Comparison of ENCODE assay signal across 3 cellular contexts in the genomic region with DNA sequence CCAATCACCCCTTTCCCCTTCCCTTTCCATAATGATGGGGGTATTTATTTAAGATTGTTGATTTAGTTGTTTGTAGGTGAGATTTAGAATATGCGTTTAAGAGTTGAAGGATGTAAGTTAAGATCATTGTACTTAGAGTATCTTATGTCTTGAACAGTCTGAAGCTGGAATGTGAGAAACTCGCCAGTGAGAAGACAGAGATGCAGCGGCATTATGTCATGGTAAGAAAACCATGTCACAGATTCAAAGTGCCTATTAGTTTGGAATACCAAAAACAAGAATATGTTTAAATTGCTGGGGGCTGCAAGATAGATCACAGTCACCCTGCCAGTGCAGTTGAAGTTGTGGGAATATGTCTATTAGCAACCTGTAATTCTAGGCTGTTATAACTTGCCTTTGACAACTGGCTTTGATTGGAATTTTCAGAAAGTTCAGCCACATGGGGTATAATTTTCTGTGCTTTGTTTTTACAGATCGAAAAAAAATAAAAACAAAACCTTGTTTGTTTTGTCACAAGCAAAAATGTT.
TF ChIP-seq lines count a peak whose summit lies in the region.

No MANE protein-coding gene starts in this region.

TF ChIP-seq in H1, 55 proteins besides CTCF, POLR2A, EP300 and RAD21:
- TF ChIP-seq SRF (IDR thresholded peaks at IDR 0.05; ENCODE audit: low read depth, low read length) (no peak), ZNF274 (IDR thresholded peaks at IDR 0.05; ENCODE audit: borderline replicate concordance, extremely low read depth, low read length) (no peak), GTF2F1 (IDR thresholded peaks at IDR 0.05; ENCODE audit: borderline replicate concordance, low read depth, low read length) (no peak), PHF8 (conservative IDR thresholded peaks at IDR 0.05; ENCODE audit: low read depth, low read length) (no peak), GABPA (IDR thresholded peaks at IDR 0.05; ENCODE audit: borderline replicate concordance, insufficient read depth, low read length) (no peak), SP2 (IDR thresholded peaks at IDR 0.05; ENCODE audit: low read length) (no peak)

TF ChIP-seq in neural cell, 6 proteins besides CTCF, POLR2A, EP300 and RAD21:
- TF ChIP-seq TAF1 (IDR thresholded peaks at IDR 0.05; ENCODE audit: low read depth) (no peak), POLR2AphosphoS5 (IDR thresholded peaks at IDR 0.05) (peak; percentile 48)

TF ChIP-seq in GM12891, 5 proteins besides CTCF, POLR2A, EP300 and RAD21:
- TF ChIP-seq POU2F2 (IDR thresholded peaks at IDR 0.05; ENCODE audit: low read depth, low read length) (no peak), POLR2AphosphoS5 (IDR thresholded peaks at IDR 0.05; ENCODE audit: low read depth, low read length) (no peak)
